8 cellular contexts compared by ENCODE assay signal in genomic region chr20:50730765-50731054, GRCh38. TPM values are rescaled to one million over a fixed set of nuclear protein-coding genes. Genes with fewer than 3 reads are reported as not detected.
DNase-seq lines count a peak whose midpoint lies in the region; ATAC-seq and TF ChIP-seq lines count a peak whose summit lies in the region.

No MANE protein-coding gene starts in this region.

- WGBS in suprapubic skin, result 3% methylated on average over 8 of the region's 35 CpGs

- no peak for DNase-seq in activated CD4-positive, alpha-beta T cell treated with anti-CD3 and anti-CD28 coated beads for 36 hours
- DNase-seq in activated CD4-positive, alpha-beta T cell treated with anti-CD3 and anti-CD28 coated beads, Interleukin-2, amount 50 U/mL, for 4 hours, result no peak
- no peak for DNase-seq in activated CD4-positive, alpha-beta memory T cell treated with anti-CD3 and anti-CD28 coated beads, Interleukin-2, amount 10 ng/mL, durations not matched to agents 7 days and 5 days
- DNase-seq in suprapubic skin (ENCODE audit: low spot score in 2 of 2) (no peak), NCI-H1930 (lab: John Stamatoyannopoulos, UW) (no peak), hepatic stellate cell (ENCODE audit: low spot score) (no peak), NCI-H1092 treated with DMSO at 0.1 percent for 48 hours (lab: John Stamatoyannopoulos, UW) (no peak)

- H3K27me3 ChIP-seq in iPS-20b (ENCODE audit: insufficient read depth, low read length) (no peaks in the 10 kb centered on the region), suprapubic skin (no peaks in the 10 kb centered on the region)

- POLR2A ChIA-PET in activated CD4-positive, alpha-beta T cell treated with anti-CD3 and anti-CD28 coated beads for 36 hours (lab: Charles Lee), result no interaction called here
- POLR2A ChIA-PET in activated CD4-positive, alpha-beta memory T cell treated with anti-CD3 and anti-CD28 coated beads, Interleukin-2, amount 10 ng/mL, durations not matched to agents 7 days and 5 days (lab: Charles Lee), result interaction anchor here (1.0 kb wide), 1 partner anchor 227 kb away, joined by 3 read pairs; the partner anchor contains the start of gene DPM1

- H3K9me3 ChIP-seq in iPS-20b (ENCODE audit: insufficient read depth, low read depth, low read length) (no peaks in the 10 kb centered on the region), suprapubic skin (no peaks in the 10 kb centered on the region)

- peak overlapping the region; percentile 60 for H3K27ac Mint-ChIP-seq in activated CD4-positive, alpha-beta T cell treated with anti-CD3 and anti-CD28 coated beads for 36 hours
- H3K27ac Mint-ChIP-seq in activated CD4-positive, alpha-beta memory T cell treated with anti-CD3 and anti-CD28 coated beads, Interleukin-2, amount 10 ng/mL, durations not matched to agents 7 days and 5 days, result no peak overlapping the region

- peaks cover 43% of the 10 kb centered on the region for H3K4me1 Mint-ChIP-seq in activated CD4-positive, alpha-beta T cell treated with anti-CD3 and anti-CD28 coated beads for 36 hours
- peaks cover 32% of the 10 kb centered on the region for H3K4me1 Mint-ChIP-seq in activated CD4-positive, alpha-beta memory T cell treated with anti-CD3 and anti-CD28 coated beads, Interleukin-2, amount 10 ng/mL, durations not matched to agents 7 days and 5 days

- CTCF ChIA-PET in activated CD4-positive, alpha-beta T cell treated with anti-CD3 and anti-CD28 coated beads for 36 hours (lab: Charles Lee), result interaction anchor here (0.7 to 1.8 kb wide), 3 partner anchors 17 to 58 kb away, joined by 4 to 9 read pairs (median 6); no protein-coding TSS in a partner anchor
- CTCF ChIA-PET in activated CD4-positive, alpha-beta memory T cell treated with anti-CD3 and anti-CD28 coated beads, Interleukin-2, amount 10 ng/mL, durations not matched to agents 7 days and 5 days (lab: Charles Lee), result no interaction called here

- no peak for TF ChIP-seq POLR2A in suprapubic skin (IDR thresholded peaks at IDR 0.05)

- peaks cover 21% of the 10 kb centered on the region for H3K4me1 ChIP-seq in iPS-20b (ENCODE audit: insufficient read depth, low read length)
- H3K4me1 ChIP-seq in suprapubic skin, result peaks cover 37% of the 10 kb centered on the region

- no peaks in the 10 kb centered on the region for H3K36me3 Mint-ChIP-seq in activated CD4-positive, alpha-beta T cell treated with anti-CD3 and anti-CD28 coated beads for 36 hours (ENCODE audit: low read depth)
- no peaks in the 10 kb centered on the region for H3K36me3 Mint-ChIP-seq in activated CD4-positive, alpha-beta memory T cell treated with anti-CD3 and anti-CD28 coated beads, Interleukin-2, amount 10 ng/mL, durations not matched to agents 7 days and 5 days (ENCODE audit: low read depth)

- H3K9me3 Mint-ChIP-seq in activated CD4-positive, alpha-beta T cell treated with anti-CD3 and anti-CD28 coated beads for 36 hours (ENCODE audit: low read depth), result no peaks in the 10 kb centered on the region
- H3K9me3 Mint-ChIP-seq in activated CD4-positive, alpha-beta memory T cell treated with anti-CD3 and anti-CD28 coated beads, Interleukin-2, amount 10 ng/mL, durations not matched to agents 7 days and 5 days, result no peaks in the 10 kb centered on the region

- TF ChIP-seq CTCF in suprapubic skin (IDR thresholded peaks at IDR 0.05), result no peak

- no peak for TF ChIP-seq EP300 in suprapubic skin (IDR thresholded peaks at IDR 0.05)

- H3K36me3 ChIP-seq in iPS-20b (ENCODE audit: insufficient read depth, low read depth, low read length) (peaks cover 5% of the 10 kb centered on the region; the same call in 1 of the 2 replicates), suprapubic skin (no peaks in the 10 kb centered on the region)

- H3K27me3 Mint-ChIP-seq in activated CD4-positive, alpha-beta T cell treated with anti-CD3 and anti-CD28 coated beads for 36 hours, result no peaks in the 10 kb centered on the region
- no peaks in the 10 kb centered on the region for H3K27me3 Mint-ChIP-seq in activated CD4-positive, alpha-beta memory T cell treated with anti-CD3 and anti-CD28 coated beads, Interleukin-2, amount 10 ng/mL, durations not matched to agents 7 days and 5 days

- peak overlapping the region; percentile 85 for H3K4me3 Mint-ChIP-seq in activated CD4-positive, alpha-beta T cell treated with anti-CD3 and anti-CD28 coated beads for 36 hours
- H3K4me3 Mint-ChIP-seq in activated CD4-positive, alpha-beta memory T cell treated with anti-CD3 and anti-CD28 coated beads, Interleukin-2, amount 10 ng/mL, durations not matched to agents 7 days and 5 days, result peak overlapping the region; percentile 86

- peak overlapping the region; percentile 68 for H3K27ac ChIP-seq in iPS-20b (ENCODE audit: low read length)
- peak overlapping the region; percentile 76 for H3K27ac ChIP-seq in suprapubic skin

- intact Hi-C loops in activated CD4-positive, alpha-beta T cell treated with anti-CD3 and anti-CD28 coated beads for 36 hours (cut with DNase I, micrococcal nuclease), result loop anchor here (1.0 to 10.0 kb wide), 12 partner anchors 16 to 617 kb away; partner anchors contain the start of genes ADNP (in 1 of the 2), CEBPB (in 1 of the 2), DPM1 (in 1 of the 2) and MOCS3 (in 1 of the 2)

- no peak for ATAC-seq in activated CD4-positive, alpha-beta T cell treated with anti-CD3 and anti-CD28 coated beads for 36 hours

- peak overlapping the region; percentile 91 for H3K9ac ChIP-seq in iPS-20b (ENCODE audit: low read depth, low read length)

- H3K4me3 ChIP-seq in iPS-20b (ENCODE audit: low read length), result peak overlapping the region; percentile 84
- H3K4me3 ChIP-seq in suprapubic skin, result peak overlapping the region; percentile 94

RNA-seq across cellular contexts. Expression of gene PARD6B, which starts 0.7 kb away (rescaled TPM):
- 1 to 10 TPM; 4.9 to 6.2 TPM for total RNA-seq in activated CD4-positive, alpha-beta T cell treated with anti-CD3 and anti-CD28 coated beads for 36 hours
- total RNA-seq in activated CD4-positive, alpha-beta memory T cell treated with anti-CD3 and anti-CD28 coated beads, Interleukin-2, amount 10 ng/mL, durations not matched to agents 7 days and 5 days, result 1 to 10 TPM; 4.3 to 6.2 TPM
- total RNA-seq in suprapubic skin, result 10 to 100 TPM in 1 of 4 donors, 1 to 10 TPM in 3; 7.6 to 10.3 (median 8.4) TPM

RNA-seq across cellular contexts. Expression of gene RIPOR3, which starts 39.4 kb away (rescaled TPM):
- total RNA-seq in activated CD4-positive, alpha-beta T cell treated with anti-CD3 and anti-CD28 coated beads for 36 hours, result not detected
- total RNA-seq in activated CD4-positive, alpha-beta memory T cell treated with anti-CD3 and anti-CD28 coated beads, Interleukin-2, amount 10 ng/mL, durations not matched to agents 7 days and 5 days, result not detected
- 10 to 100 TPM in 1 of 4 donors, 1 to 10 TPM in 3; 3.3 to 10.1 (median 5.3) TPM for total RNA-seq in suprapubic skin

Comparison
In these comparisons a context has a peak if more than half of its experiments do, and no peak if none do; other contexts are left out.
1. RNA of gene RIPOR3, which starts 39.4 kb away (total RNA-seq): 3.3 to 10.1 TPM in suprapubic skin; not detected in activated CD4-positive, alpha-beta T cell treated with anti-CD3 and anti-CD28 coated beads for 36 hours and not detected in activated CD4-positive, alpha-beta memory T cell treated with anti-CD3 and anti-CD28 coated beads, Interleukin-2, amount 10 ng/mL, durations not matched to agents 7 days and 5 days; every median in the first group is over 4 times any median in the second.